ENCODE assay signal across 1 cellular context in the genomic region with DNA sequence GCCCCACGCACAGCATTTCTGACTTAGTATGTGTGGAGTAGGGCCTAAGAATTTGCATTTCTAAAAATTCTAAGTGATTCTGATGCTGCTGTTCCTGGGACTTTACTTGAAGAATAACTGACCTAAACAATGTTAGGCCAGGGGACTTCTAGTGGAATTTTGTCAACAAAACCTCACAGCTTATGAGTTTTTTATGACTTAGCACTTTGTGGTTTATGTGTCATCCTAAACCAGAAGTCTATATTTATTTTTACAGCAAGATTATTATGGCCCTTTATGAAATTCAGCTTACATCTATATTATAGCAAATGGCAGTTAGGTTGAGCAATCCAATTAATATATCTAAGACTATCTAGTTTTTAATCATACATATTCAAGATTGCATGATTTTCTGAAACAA.
TF ChIP-seq lines count a peak whose summit lies in the region.

No MANE protein-coding gene starts in this region.

TF ChIP-seq in SK-N-SH treated with all-trans-retinoic acid at 6 μM for 48 hours, 23 proteins besides CTCF, POLR2A, EP300 and RAD21 (continued from another document):
- TF ChIP-seq CSRNP3 (CRISPR knock-in tag; IDR thresholded peaks at IDR 0.05) (no peak), ZFP3 (CRISPR knock-in tag; IDR thresholded peaks at IDR 0.05) (no peak), PPARA (CRISPR knock-in tag; IDR thresholded peaks at IDR 0.05; ENCODE audit: borderline replicate concordance) (no peak)
TF ChIP-seq in SK-N-SH treated with all-trans-retinoic acid at 6 μM for 48 hours: peak in this region for 0.
